In the genomic region with DNA sequence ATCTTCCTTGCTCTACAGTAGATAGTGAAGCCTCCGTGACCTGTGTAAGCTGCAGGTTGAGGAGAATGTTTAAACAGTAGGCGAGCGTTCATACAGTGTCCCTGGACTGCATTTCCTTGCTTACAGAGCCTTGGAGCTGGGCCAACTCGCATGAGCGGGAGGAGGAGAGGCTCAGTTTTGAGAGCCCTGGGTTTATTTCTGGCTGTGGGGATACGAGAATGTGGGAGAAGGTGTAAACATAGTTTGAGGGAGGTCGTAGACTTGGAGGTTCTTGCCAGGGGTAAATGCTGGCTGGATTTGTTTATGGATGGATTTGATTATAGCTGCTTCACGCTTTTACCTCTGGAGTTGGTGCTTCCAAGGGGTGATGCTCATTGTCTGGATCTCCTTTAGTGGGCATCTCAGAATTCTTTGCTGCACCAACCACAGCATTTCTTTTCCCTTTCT, we compare ENCODE assay signal across 1 cellular context.
TF ChIP-seq lines count a peak whose summit lies in the region.

No MANE protein-coding gene starts in this region.

TF ChIP-seq in endothelial cell of umbilical vein, 7 proteins besides CTCF, POLR2A, EP300 and RAD21 (continued from another document):
- no peak for TF ChIP-seq MAX (IDR thresholded peaks at IDR 0.05; ENCODE audit: insufficient read depth, insufficient read length)
- no peak for TF ChIP-seq MYC (IDR thresholded peaks at IDR 0.05; ENCODE audit: low read depth, low read length)
- TF ChIP-seq FOS (IDR thresholded peaks at IDR 0.05; ENCODE audit: borderline replicate concordance, insufficient read depth, low read length), result no peak
- no peak for TF ChIP-seq GATA2 (IDR thresholded peaks at IDR 0.05; ENCODE audit: insufficient read depth, insufficient read length, low read depth, low read length)
- no peak for TF ChIP-seq JUN (IDR thresholded peaks at IDR 0.05; ENCODE audit: borderline replicate concordance, insufficient read depth, insufficient read length, low read depth)
